16 cellular contexts compared by ENCODE assay signal in genomic region chr7:105790996-105791395, GRCh38.
A peak's percentile ranks its signal among the peaks of the same experiment; 100 is the strongest.
DNase-seq lines count a peak whose midpoint lies in the region; ATAC-seq and TF ChIP-seq lines count a peak whose summit lies in the region.
"Had no signal": no experiment of that assay in that cellular context is flagged by ENCODE, and none has a peak within 500 bp of the region (broad histone marks: within the 10 kb centered on the region; RNA-seq: fewer than 3 reads in every experiment).

No MANE protein-coding gene starts in this region.

- TF ChIP-seq CTCF in RWPE1 (conservative IDR thresholded peaks at IDR 0.05; ENCODE audit: low read depth) = no peak

- no peak for DNase-seq in stimulated activated naive CD8-positive, alpha-beta T cell treated with anti-CD3 and anti-CD28 coated beads, Interleukin-15, Interleukin-2, amounts not matched to agents 100 U/mL and 50 U/mL, for 24 hours
- DNase-seq in stimulated activated naive CD8-positive, alpha-beta T cell treated with anti-CD3 and anti-CD28 coated beads, Interleukin-15, amount 100 ng/mL, for 72 hours = no peak
- DNase-seq in RWPE1 (ENCODE audit: low spot score) = peak; percentile 41
- DNase-seq in stimulated activated naive B cell treated with anti-CD40 and anti-IgM and Interleukin-4, amounts not matched to agents 10 μg/mL and 1 μg/mL and 100 μg/mL, for 72 hours = no peak
- DNase-seq in stimulated activated naive CD4-positive, alpha-beta T cell (lab: John Stamatoyannopoulos, UW) = no peak
- DNase-seq in NCI-H146 (lab: John Stamatoyannopoulos, UW) = no peak
- DNase-seq: 8988T, DMS 273 treated with DMSO at 0.1 percent for 48 hours, HFFc6, Kasumi-1, NCI-H1417 treated with DMSO at 0.1 percent for 48 hours, NCI-H2081, NCI-H524 had no signal

- H3K27ac ChIP-seq in RWPE1 = peak overlapping the region; percentile 76
- H3K27ac ChIP-seq: BLaER1 had no signal

- POLR2A ChIA-PET in RWPE1 (lab: Yijun Ruan, JAX; ENCODE audit: low non-redundant PET) = no interaction called here

- H3K36me3 Mint-ChIP-seq in stimulated activated naive B cell treated with anti-CD40 and anti-IgM and Interleukin-4, amounts not matched to agents 10 μg/mL and 1 μg/mL and 100 μg/mL, for 72 hours = no peaks in the 10 kb centered on the region

- H3K4me1 Mint-ChIP-seq in stimulated activated naive CD8-positive, alpha-beta T cell treated with anti-CD3 and anti-CD28 coated beads, Interleukin-15, amount 100 ng/mL, for 72 hours = no peaks in the 10 kb centered on the region
- H3K4me1 Mint-ChIP-seq in stimulated activated naive B cell treated with anti-CD40 and anti-IgM and Interleukin-4, amounts not matched to agents 10 μg/mL and 1 μg/mL and 100 μg/mL, for 72 hours = peaks cover 4 to 8% of the 10 kb centered on the region in 2 donors

- no peak overlapping the region for H3K27ac Mint-ChIP-seq in stimulated activated naive CD8-positive, alpha-beta T cell treated with anti-CD3 and anti-CD28 coated beads, Interleukin-15, amount 100 ng/mL, for 72 hours
- H3K27ac Mint-ChIP-seq in stimulated activated naive B cell treated with anti-CD40 and anti-IgM and Interleukin-4, amounts not matched to agents 10 μg/mL and 1 μg/mL and 100 μg/mL, for 72 hours = no peak overlapping the region
- H3K27ac Mint-ChIP-seq: HFFc6 had no signal

- H3K4me3 Mint-ChIP-seq in stimulated activated naive CD8-positive, alpha-beta T cell treated with anti-CD3 and anti-CD28 coated beads, Interleukin-15, amount 100 ng/mL, for 72 hours = no peak overlapping the region
- H3K4me3 Mint-ChIP-seq in stimulated activated naive B cell treated with anti-CD40 and anti-IgM and Interleukin-4, amounts not matched to agents 10 μg/mL and 1 μg/mL and 100 μg/mL, for 72 hours = no peak overlapping the region
- H3K4me3 Mint-ChIP-seq: HFFc6 had no signal

- CTCF ChIA-PET in RWPE1 (lab: Yijun Ruan, JAX) = interaction anchor here (1.2 kb wide), 1 partner anchor 86 kb away, joined by 3 read pairs; no protein-coding TSS in a partner anchor

- no peaks in the 10 kb centered on the region for H3K27me3 Mint-ChIP-seq in stimulated activated naive CD8-positive, alpha-beta T cell treated with anti-CD3 and anti-CD28 coated beads, Interleukin-15, amount 100 ng/mL, for 72 hours
- H3K27me3 Mint-ChIP-seq in stimulated activated naive B cell treated with anti-CD40 and anti-IgM and Interleukin-4, amounts not matched to agents 10 μg/mL and 1 μg/mL and 100 μg/mL, for 72 hours = peaks cover 0 to 5% of the 10 kb centered on the region in 2 donors

- ATAC-seq in stimulated activated naive CD8-positive, alpha-beta T cell treated with anti-CD3 and anti-CD28 coated beads, Interleukin-15, Interleukin-2, amounts not matched to agents 100 U/mL and 50 U/mL, for 24 hours = peak; percentile 43
- ATAC-seq in stimulated activated naive CD8-positive, alpha-beta T cell treated with anti-CD3 and anti-CD28 coated beads, Interleukin-15, amount 100 ng/mL, for 72 hours = no peak
- ATAC-seq in esophagus mucosa (peak; percentile 20), GM21723 (IDR thresholded peaks at IDR 0.05; ENCODE audit: unreplicated experiment) (no peak)
- ATAC-seq in stimulated activated naive B cell treated with anti-CD40 and anti-IgM and Interleukin-4, amounts not matched to agents 10 μg/mL and 1 μg/mL and 100 μg/mL, for 72 hours (replicated peaks) = peak; percentile 31 to 76

- H3K9me3 Mint-ChIP-seq in stimulated activated naive CD8-positive, alpha-beta T cell treated with anti-CD3 and anti-CD28 coated beads, Interleukin-15, amount 100 ng/mL, for 72 hours = no peaks in the 10 kb centered on the region
- H3K9me3 Mint-ChIP-seq in stimulated activated naive B cell treated with anti-CD40 and anti-IgM and Interleukin-4, amounts not matched to agents 10 μg/mL and 1 μg/mL and 100 μg/mL, for 72 hours = no peaks in the 10 kb centered on the region
- H3K9me3 Mint-ChIP-seq: HFFc6 had no signal

Comparison
In these comparisons a context has a peak if more than half of its experiments do, and no peak if none do; other contexts are left out.
1. ATAC-seq: peak in stimulated activated naive CD8-positive, alpha-beta T cell treated with anti-CD3 and anti-CD28 coated beads, Interleukin-15, Interleukin-2, amounts not matched to agents 100 U/mL and 50 U/mL, for 24 hours (single experiment), esophagus mucosa (single experiment) and stimulated activated naive B cell treated with anti-CD40 and anti-IgM and Interleukin-4, amounts not matched to agents 10 μg/mL and 1 μg/mL and 100 μg/mL, for 72 hours (2 of 2); none in stimulated activated naive CD8-positive, alpha-beta T cell treated with anti-CD3 and anti-CD28 coated beads, Interleukin-15, amount 100 ng/mL, for 72 hours (single experiment) and GM21723 (single experiment).